Comparison of ENCODE assay signal across 8 cellular contexts in genomic region chr7:27130540-27131389, GRCh38. TPM values are rescaled to one million over a fixed set of nuclear protein-coding genes. Genes with fewer than 3 reads are reported as not detected.
DNase-seq lines count a peak whose midpoint lies in the region; ATAC-seq and TF ChIP-seq lines count a peak whose summit lies in the region.

HOXA4 (minus strand) TSS chr7:27130757; CDS start chr7:27130733, 24 bp downstream.

- no peaks in the 10 kb centered on the region for H3K9me3 ChIP-seq in esophagus (ENCODE audit: control insufficient read depth in 2 of 2, insufficient read depth in 1 of 2, low read depth in 1 of 2, low read length in 1 of 2)
- no peaks in the 10 kb centered on the region for H3K9me3 ChIP-seq in BE2C

- TF ChIP-seq CTCF in GM20000 (IDR thresholded peaks at IDR 0.05; ENCODE audit: extremely low read depth, missing control alignments) = no peak
- TF ChIP-seq CTCF in natural killer cell (IDR thresholded peaks at IDR 0.05) = no peak
- TF ChIP-seq CTCF in BE2C (IDR thresholded peaks at IDR 0.05; ENCODE audit: low read depth, low read length) = no peak

- no peaks in the 10 kb centered on the region for H3K36me3 ChIP-seq in esophagus (ENCODE audit: control insufficient read depth in 2 of 2, insufficient read depth in 2 of 2, low read length in 1 of 2)
- H3K36me3 ChIP-seq in BE2C = no peaks in the 10 kb centered on the region

- peak within 1 kb of the TSS; percentile 92 to 94 for H3K27ac ChIP-seq in esophagus (ENCODE audit: low read depth in 2 of 2, low read length in 1 of 2)

- peak within 1 kb of the TSS; percentile 74 for H3K4me3 Mint-ChIP-seq in natural killer cell

- H3K4me3 ChIP-seq in esophagus (ENCODE audit: low read depth in 1 of 2, low read length in 2 of 2) (peak within 1 kb of the TSS; percentile 84 to 85), BE2C (ENCODE audit: low read depth, low read length) (no peak within 1 kb of the TSS)

- H3K27me3 ChIP-seq in esophagus (ENCODE audit: control insufficient read depth in 1 of 2, insufficient read depth in 2 of 2, low read length in 2 of 2) = no peaks in the 10 kb centered on the region
- peaks cover 98% of the 10 kb centered on the region for H3K27me3 ChIP-seq in BE2C

- no peaks in the 10 kb centered on the region for H3K36me3 Mint-ChIP-seq in natural killer cell

- H3K9me3 Mint-ChIP-seq in natural killer cell = no peaks in the 10 kb centered on the region

- H3K4me1 ChIP-seq in esophagus (ENCODE audit: control insufficient read depth in 2 of 2, insufficient read depth in 2 of 2, low read length in 1 of 2) = peaks cover 0 to 3% of the 10 kb centered on the region in 2 donors
- no peaks in the 10 kb centered on the region for H3K4me1 ChIP-seq in BE2C

- ATAC-seq in natural killer cell (peak; percentile 79 to 97 (median 96)), HG03460 (IDR thresholded peaks at IDR 0.05; ENCODE audit: unreplicated experiment) (no peak)

- WGBS in esophagus, 2 donors = 6 to 7% methylated on average over 59 to 67 of the region's 67 CpGs

- H3K27me3 Mint-ChIP-seq in natural killer cell (ENCODE audit: low read depth in 2 of 2) = peaks cover 26 to 41% of the 10 kb centered on the region in 2 donors

- intact Hi-C loops in natural killer cell (cut with micrococcal nuclease) = no loop called here

- peak within 1 kb of the TSS in 1 of 2 donors; percentile 45 for H3K27ac Mint-ChIP-seq in natural killer cell

- no peaks in the 10 kb centered on the region for H3K4me1 Mint-ChIP-seq in natural killer cell

- DNase-seq in GM20000 (ENCODE audit: low spot score) (peak; percentile 89), NCI-H524 treated with DMSO at 0.1 percent for 48 hours (lab: John Stamatoyannopoulos, UW) (peak; percentile 32), activated T-cell treated with anti-CD3 and anti-CD28 coated beads for 24 hours (ENCODE audit: low read depth) (peak; percentile 48), natural killer cell (peak; percentile 51), BE2C (no peak)
- DNase-seq in stimulated activated naive CD4-positive, alpha-beta T cell (lab: John Stamatoyannopoulos, UW) = peak; percentile 20 to 84 (median 74)

RNA-seq across cellular contexts. Expression of gene HOXA4, which starts in this region (rescaled TPM):
- 1 to 10 TPM; 7.6 to 8.6 TPM for polyA plus RNA-seq in esophagus
- total RNA-seq in natural killer cell = 1 to 10 TPM in 1 of 3 donors, under 1 TPM in 2; 0.52 to 2.1 (median 0.63) TPM
- polyA plus RNA-seq in BE2C (2012; ENCODE audit: insufficient read depth, insufficient read length, low read depth) = not detected
